Comparison of ENCODE assay signal across 16 cellular contexts in the genomic region with DNA sequence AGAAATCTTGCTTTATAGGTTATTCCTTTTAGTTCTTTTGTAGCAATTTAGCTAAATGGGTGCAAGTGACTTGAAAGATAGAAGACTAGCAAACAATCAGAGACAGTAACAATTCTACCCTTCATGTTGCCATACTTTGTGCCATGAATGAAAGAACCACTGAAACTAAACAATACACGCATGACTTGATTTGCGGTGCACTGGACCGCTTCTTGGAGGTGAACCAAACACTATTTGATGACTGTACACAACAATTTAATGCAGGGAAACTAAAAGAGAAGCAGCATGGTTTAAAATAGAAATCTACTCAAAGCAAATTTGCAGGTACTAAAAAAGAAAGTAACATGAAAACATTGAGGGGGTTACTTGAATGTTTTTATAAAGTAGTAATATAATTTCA.
DNase-seq lines count a peak whose midpoint lies in the region; ATAC-seq, FAIRE-seq and TF ChIP-seq lines count a peak whose summit lies in the region.
"Had no signal": no experiment of that assay in that cellular context is flagged by ENCODE, and none has a peak within 500 bp of the region (broad histone marks: within the 10 kb centered on the region; RNA-seq: fewer than 3 reads in every experiment).

No MANE protein-coding gene starts in this region.

- intact Hi-C loops in GM12878 (cut with micrococcal nuclease; ENCODE audit: unreplicated experiment): no loop called here

- H3K4me3 ChIP-seq in GM12865 (ENCODE audit: low read depth, low read length): no peak overlapping the region
- H3K4me3 ChIP-seq in GM12878: no peak overlapping the region
- H3K4me3 ChIP-seq: K562 had no signal

- no peaks in the 10 kb centered on the region for H3K79me2 ChIP-seq in GM12878 (ENCODE audit: control insufficient read depth, insufficient read depth, low read length)

- DNase-seq in GM12865 (ENCODE audit: low read depth) (peak; percentile 31), GM12878 (ENCODE audit: low read depth, low spot score) (no peak), NCI-H2196 (lab: John Stamatoyannopoulos, UW; ENCODE audit: unreplicated experiment) (no peak), AG08396 (ENCODE audit: low spot score) (no peak), caudate nucleus (lab: John Stamatoyannopoulos, UW) (no peak), activated gamma-delta T cell (lab: John Stamatoyannopoulos, UW) (no peak)
- DNase-seq: Caco-2, GOT3, NCI-H1105, NCI-H2081, NCI-H510A, NCI-H748 treated with DMSO at 0.1 percent for 48 hours, OCI-M1, Right ventricle myocardium superior had no signal

- H3K9ac ChIP-seq in GM12878 (ENCODE audit: control insufficient read depth, insufficient read depth, low read length): no peak overlapping the region

- ATAC-seq in HG03432 (IDR thresholded peaks at IDR 0.05; ENCODE audit: unreplicated experiment): peak; percentile 58
- ATAC-seq in GM12878: peak; percentile 52
- ATAC-seq: K562 had no signal

- CTCF ChIA-PET in GM12878 (lab: Yijun Ruan, JAX): no interaction called here

- no peak for TF ChIP-seq POLR2A in GM12878 (IDR thresholded peaks at IDR 0.05; ENCODE audit: low read depth, low read length)

- TF ChIP-seq RAD21 in GM12878 (IDR thresholded peaks at IDR 0.05; ENCODE audit: insufficient read depth, low read depth, low read length): no peak

- no TSS peak for BruUV-seq in GM12878 (replicated peaks; lab: Mats Ljungman, UMichigan)

- in situ Hi-C loops in GM12878 (cut with MboI): no loop called here

- SMC1A ChIA-PET in GM12878 (lab: Charles Lee; ENCODE audit: uncharacterized antibody, unreplicated experiment): interaction anchor here (0.6 kb wide), 1 partner anchor 208 kb away, joined by 3 read pairs; no protein-coding TSS in a partner anchor

- no peak for FAIRE-seq in GM12878 (lab: Jason Lieb, UNC)
- FAIRE-seq: K562 had no signal

- H3K27me3 ChIP-seq in GM12878 (replicated peaks in 1 of 2; ENCODE audit: control insufficient read depth in 2 of 2, insufficient read depth in 2 of 2, low read length in 1 of 2): no peaks in the 10 kb centered on the region; a peak in 1 of 4 replicates

- RAD21 ChIA-PET in GM12878 (lab: Charles Lee; ENCODE audit: unreplicated experiment): no interaction called here

- TF ChIP-seq EP300 in GM12878 (IDR thresholded peaks at IDR 0.05; ENCODE audit: borderline replicate concordance in 1 of 2, control insufficient read depth in 1 of 2, low read depth in 2 of 2, low read length in 2 of 2): no peak

- H3K27ac ChIP-seq in GM12878 (ENCODE audit: control insufficient read depth, insufficient read depth) (no peak overlapping the region), caudate nucleus (ENCODE audit: low read depth, low read length) (no peak overlapping the region)

- WGBS in GM12878 (ENCODE audit: insufficient coverage, insufficient replicate concordance, low lambda C conversion rate, missing lambda C conversion rate): 28% methylated on average over 3 of the region's 3 CpGs

- no peaks in the 10 kb centered on the region for H4K20me1 ChIP-seq in GM12878 (ENCODE audit: control insufficient read depth, insufficient read depth)

- H3K4me1 ChIP-seq in GM12878 (ENCODE audit: control insufficient read depth, insufficient read depth, low read length): no peaks in the 10 kb centered on the region
- H3K4me1 ChIP-seq: Caco-2 had no signal

- POLR2A ChIA-PET in GM12878 (lab: Charles Lee): no interaction called here

- H3K36me3 ChIP-seq in GM12878 (ENCODE audit: control insufficient read depth in 2 of 2, insufficient read depth in 2 of 2, low read length in 1 of 2): no peaks in the 10 kb centered on the region

- H3K9me3 ChIP-seq in GM12878 (replicated peaks; ENCODE audit: control insufficient read depth, insufficient read depth, low read length): no peaks in the 10 kb centered on the region
- H3K9me3 ChIP-seq: Caco-2 had no signal

- H2AFZ ChIP-seq in GM12878 (ENCODE audit: control insufficient read depth, low read depth, low read length): no peak overlapping the region

- TF ChIP-seq CTCF in GM12865 (IDR thresholded peaks at IDR 0.05; ENCODE audit: insufficient read depth, low read depth, low read length, missing control alignments): no peak
- no peak for TF ChIP-seq CTCF in GM12878 (IDR thresholded peaks at IDR 0.05 in 2 of 3, conservative IDR thresholded peaks at IDR 0.05 in 1 of 3; ENCODE audit: control insufficient read depth in 2 of 3, extremely low read depth in 1 of 3, insufficient read depth in 1 of 3, low read depth in 3 of 3, low read length in 3 of 3)

- no peak overlapping the region for H3K4me2 ChIP-seq in GM12878 (ENCODE audit: control insufficient read depth, insufficient read depth)

TF ChIP-seq in GM12878, 131 proteins besides CTCF, POLR2A, EP300 and RAD21:
- TF ChIP-seq ZNF24 (IDR thresholded peaks at IDR 0.05) (no peak), RFX5 (IDR thresholded peaks at IDR 0.05; ENCODE audit: low read depth, low read length) (no peak)
